Comparison of ENCODE assay signal across 11 cellular contexts in the genomic region with DNA sequence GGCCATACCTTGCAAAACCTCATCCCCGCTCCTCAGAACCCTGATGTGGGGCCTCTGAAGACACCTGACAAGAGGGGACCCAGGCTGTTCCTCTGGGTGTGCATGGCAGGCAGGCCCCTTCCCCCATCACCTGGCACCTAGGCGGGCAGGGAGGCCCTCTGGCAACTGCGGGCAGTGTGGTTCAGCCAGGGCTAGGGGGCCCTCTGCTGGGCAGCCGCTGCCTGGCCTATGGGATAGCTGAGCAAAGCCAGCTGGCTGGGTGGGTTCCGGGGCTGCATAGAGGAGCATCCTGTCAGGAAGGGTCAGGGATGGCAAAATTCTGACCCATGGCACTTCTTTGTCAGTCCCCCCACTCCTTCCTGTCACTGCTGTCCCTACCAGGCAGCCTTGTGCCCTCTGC.
DNase-seq lines count a peak whose midpoint lies in the region; ATAC-seq, FAIRE-seq and TF ChIP-seq lines count a peak whose summit lies in the region.
"Had no signal": no experiment of that assay in that cellular context is flagged by ENCODE, and none has a peak within 500 bp of the region (broad histone marks: within the 10 kb centered on the region; RNA-seq: fewer than 3 reads in every experiment).

No MANE protein-coding gene starts in this region.

- H3K9ac ChIP-seq in H1 (replicated peaks in 1 of 4; ENCODE audit: extremely low read depth in 1 of 4, low read depth in 3 of 4, low read length in 3 of 4): no peak overlapping the region

- H3K9me3 ChIP-seq in H1 (ENCODE audit: insufficient read depth in 2 of 2, low read depth in 1 of 2, low read length in 1 of 2): no peaks in the 10 kb centered on the region

- H3K36me3 Mint-ChIP-seq in activated CD4-positive, alpha-beta memory T cell treated with anti-CD3 and anti-CD28 coated beads for 36 hours: no peaks in the 10 kb centered on the region
- H3K36me3 Mint-ChIP-seq in activated CD4-positive, alpha-beta memory T cell treated with anti-CD3 and anti-CD28 coated beads, Interleukin-2, amount 10 ng/mL, durations not matched to agents 7 days and 5 days (ENCODE audit: low read depth): no peaks in the 10 kb centered on the region

- no peak overlapping the region for H4K5ac ChIP-seq in H1 (ENCODE audit: insufficient read length, low read depth, low read length)

- no peaks in the 10 kb centered on the region for H3K79me1 ChIP-seq in H1 (ENCODE audit: low read depth, low read length)

- no peaks in the 10 kb centered on the region for H3K79me2 ChIP-seq in H1 (ENCODE audit: control insufficient read depth in 1 of 2, insufficient read depth in 2 of 2, low read length in 2 of 2)

- H3K14ac ChIP-seq in H1 (ENCODE audit: insufficient read length): no peak overlapping the region

- H2AK5ac ChIP-seq in H1 (ENCODE audit: low read depth, low read length): no peak overlapping the region

- no peaks in the 10 kb centered on the region; a peak in 1 of 7 replicates for H3K27me3 ChIP-seq in H1 (replicated peaks in 1 of 4; ENCODE audit: control insufficient read depth in 3 of 4, extremely low read depth in 1 of 4, insufficient read depth in 3 of 4, low read length in 3 of 4)

- no peak overlapping the region for H3K56ac ChIP-seq in H1 (replicated peaks; ENCODE audit: insufficient read length, low read depth, low read length)

- no peak overlapping the region for H3K27ac ChIP-seq in H1 (ENCODE audit: low read depth, low read length)

- H2BK5ac ChIP-seq in H1 (ENCODE audit: low read depth, low read length): no peak overlapping the region

- no peak overlapping the region for H2BK20ac ChIP-seq in H1 (ENCODE audit: low read length)

- no peak overlapping the region for H3K18ac ChIP-seq in H1 (ENCODE audit: extremely low read depth, low read length)

- no peaks in the 10 kb centered on the region for H3K27me3 Mint-ChIP-seq in activated CD4-positive, alpha-beta memory T cell treated with anti-CD3 and anti-CD28 coated beads for 36 hours
- H3K27me3 Mint-ChIP-seq in activated CD4-positive, alpha-beta memory T cell treated with anti-CD3 and anti-CD28 coated beads, Interleukin-2, amount 10 ng/mL, durations not matched to agents 7 days and 5 days: no peaks in the 10 kb centered on the region

- H3K23ac ChIP-seq in H1 (ENCODE audit: insufficient read length): no peak overlapping the region

- H4K91ac ChIP-seq in H1 (replicated peaks; ENCODE audit: insufficient read length, low read length): no peak overlapping the region

- no peaks in the 10 kb centered on the region for H4K20me1 ChIP-seq in H1 (replicated peaks in 1 of 2; ENCODE audit: control insufficient read depth in 1 of 2, insufficient read depth in 2 of 2, low read length in 2 of 2)

- no peaks in the 10 kb centered on the region for H3K9me3 Mint-ChIP-seq in activated CD4-positive, alpha-beta memory T cell treated with anti-CD3 and anti-CD28 coated beads for 36 hours
- no peaks in the 10 kb centered on the region for H3K9me3 Mint-ChIP-seq in activated CD4-positive, alpha-beta memory T cell treated with anti-CD3 and anti-CD28 coated beads, Interleukin-2, amount 10 ng/mL, durations not matched to agents 7 days and 5 days
- H3K9me3 Mint-ChIP-seq: CD4-positive, alpha-beta T cell had no signal

- peak; percentile 9 for DNase-seq in activated CD4-positive, alpha-beta memory T cell treated with anti-CD3 and anti-CD28 coated beads for 36 hours
- no peak for DNase-seq in activated CD4-positive, alpha-beta memory T cell treated with anti-CD3 and anti-CD28 coated beads, Interleukin-2, amount 10 ng/mL, durations not matched to agents 7 days and 5 days
- peak; percentile 12 for DNase-seq in NB4 (ENCODE audit: low read depth)
- peak in 1 of 2 experiments; percentile 87 for DNase-seq in H1 (ENCODE audit: low read depth in 1 of 2, low spot score in 2 of 2)
- no peak for DNase-seq in retinal pigment epithelial cell (ENCODE audit: low read depth)
- no peak for DNase-seq in NCI-H1417 treated with DMSO at 0.1 percent for 48 hours (lab: John Stamatoyannopoulos, UW)
- DNase-seq: CD4-positive, alpha-beta T cell; NCI-H1417; T-helper 17 cell had no signal

- H2BK15ac ChIP-seq in H1 (ENCODE audit: low read length): no peak overlapping the region

- CTCF ChIA-PET in activated CD4-positive, alpha-beta memory T cell treated with anti-CD3 and anti-CD28 coated beads for 36 hours (lab: Charles Lee): interaction anchor here (0.9 to 1.4 kb wide), 2 partner anchors 153 to 229 kb away, joined by 3 to 4 read pairs; no protein-coding TSS in a partner anchor
- CTCF ChIA-PET in activated CD4-positive, alpha-beta memory T cell treated with anti-CD3 and anti-CD28 coated beads, Interleukin-2, amount 10 ng/mL, durations not matched to agents 7 days and 5 days (lab: Charles Lee): no interaction called here
- CTCF ChIA-PET in H1 (lab: Charles Lee; ENCODE audit: partially characterized antibody): interaction anchor here (0.7 to 7.8 kb wide), 50 partner anchors 11 to 840 kb away, joined by 3 to 74 read pairs (median 4); a partner anchor contains a TSS

- no peak overlapping the region for H3K4me2 ChIP-seq in H1 (ENCODE audit: insufficient read depth in 1 of 2, low read depth in 2 of 2, low read length in 2 of 2)

- no peak overlapping the region for H2BK120ac ChIP-seq in H1 (replicated peaks; ENCODE audit: low read depth, low read length)

- 65% methylated on average over 5 of the region's 5 CpGs; no CpG with 5 or more reads in 1 of the 2 experiments for WGBS in H1 (ENCODE audit: extremely low coverage in 1 of 2, insufficient coverage in 1 of 2, insufficient read length in 1 of 2, insufficient replicate concordance in 2 of 2, low coverage in 1 of 2, low lambda C conversion rate in 2 of 2, missing lambda C conversion rate in 1 of 2), 2 experiments

- POLR2A ChIA-PET in activated CD4-positive, alpha-beta memory T cell treated with anti-CD3 and anti-CD28 coated beads for 36 hours (lab: Charles Lee): no interaction called here
- POLR2A ChIA-PET in activated CD4-positive, alpha-beta memory T cell treated with anti-CD3 and anti-CD28 coated beads, Interleukin-2, amount 10 ng/mL, durations not matched to agents 7 days and 5 days (lab: Charles Lee): no interaction called here
- POLR2A ChIA-PET in H1 (lab: Charles Lee; ENCODE audit: partially characterized antibody): no interaction called here

- H3K23me2 ChIP-seq in H1 (ENCODE audit: low read depth, low read length): no peaks in the 10 kb centered on the region

- no peak for TF ChIP-seq POLR2A in NB4 (IDR thresholded peaks at IDR 0.05; ENCODE audit: extremely low read depth, insufficient read length)
- no peak for TF ChIP-seq POLR2A in H1 (IDR thresholded peaks at IDR 0.05; ENCODE audit: control extremely low read depth in 1 of 2, low read depth in 2 of 2, low read length in 2 of 2)

- H4K8ac ChIP-seq in H1 (ENCODE audit: extremely low read depth, insufficient read depth, low read length): no peak overlapping the region

- ATAC-seq in GM18861 (IDR thresholded peaks at IDR 0.05; ENCODE audit: unreplicated experiment) (no peak), HG02642 (IDR thresholded peaks at IDR 0.05; ENCODE audit: poor library complexity, unreplicated experiment) (no peak)
- ATAC-seq: T-helper 17 cell had no signal

- TF ChIP-seq CTCF in NB4 (IDR thresholded peaks at IDR 0.05; ENCODE audit: low read depth, low read length) (peak; percentile 46), H1 (IDR thresholded peaks at IDR 0.05; ENCODE audit: control extremely low read depth in 1 of 3, insufficient read depth in 1 of 3, low read depth in 1 of 3, low read length in 3 of 3) (peak; percentile 87 to 91 (median 88)), retinal pigment epithelial cell (conservative IDR thresholded peaks at IDR 0.05; ENCODE audit: low read depth, low read length) (peak; percentile 85)

- no peaks in the 10 kb centered on the region for H3K4me1 Mint-ChIP-seq in activated CD4-positive, alpha-beta memory T cell treated with anti-CD3 and anti-CD28 coated beads for 36 hours (ENCODE audit: low read depth)
- H3K4me1 Mint-ChIP-seq in activated CD4-positive, alpha-beta memory T cell treated with anti-CD3 and anti-CD28 coated beads, Interleukin-2, amount 10 ng/mL, durations not matched to agents 7 days and 5 days: no peaks in the 10 kb centered on the region

- no peak overlapping the region for H2AFZ ChIP-seq in H1 (ENCODE audit: low read length)

- TF ChIP-seq EP300 in H1 (IDR thresholded peaks at IDR 0.05; ENCODE audit: borderline replicate concordance in 1 of 2, low read depth in 2 of 2, low read length in 2 of 2): no peak

- no peaks in the 10 kb centered on the region for H3K36me3 ChIP-seq in H1 (ENCODE audit: control insufficient read depth in 2 of 4, insufficient read depth in 4 of 4, low read length in 3 of 4)

- H3K4ac ChIP-seq in H1 (replicated peaks; ENCODE audit: insufficient read length, low read depth, low read length): no peak overlapping the region

- intact Hi-C loops in activated CD4-positive, alpha-beta memory T cell treated with anti-CD3 and anti-CD28 coated beads for 36 hours (cut with micrococcal nuclease): loop anchor here (2.0 to 10.0 kb wide), 2 partner anchors 229 to 477 kb away; no protein-coding TSS in a partner anchor

- 0 out of 2 replicates have a peak overlapping the region, but pooled peaks have one; percentile 7 for H2BK12ac ChIP-seq in H1 (ENCODE audit: low read depth, low read length)

- peak; percentile 86 to 93 for TF ChIP-seq RAD21 in H1 (IDR thresholded peaks at IDR 0.05 in 1 of 2, conservative IDR thresholded peaks at IDR 0.05 in 1 of 2; ENCODE audit: low read depth in 2 of 2, low read length in 2 of 2)

- H3K4me3 ChIP-seq in NB4 (ENCODE audit: low read depth, low read length) (no peak overlapping the region), H1 (ENCODE audit: extremely low read depth in 1 of 4, insufficient read depth in 2 of 4, low read depth in 3 of 4, low read length in 4 of 4) (no peak overlapping the region), retinal pigment epithelial cell (ENCODE audit: low read length) (no peak overlapping the region)

- H3K27ac Mint-ChIP-seq in activated CD4-positive, alpha-beta memory T cell treated with anti-CD3 and anti-CD28 coated beads for 36 hours: no peak overlapping the region
- no peak overlapping the region for H3K27ac Mint-ChIP-seq in activated CD4-positive, alpha-beta memory T cell treated with anti-CD3 and anti-CD28 coated beads, Interleukin-2, amount 10 ng/mL, durations not matched to agents 7 days and 5 days
- H3K27ac Mint-ChIP-seq: CD4-positive, alpha-beta T cell; T-helper 17 cell had no signal

- peaks cover 0 to 3% (median under 1%) of the 10 kb centered on the region in 4 experiments; a peak in 1 of 7 replicates for H3K4me1 ChIP-seq in H1 (replicated peaks in 1 of 4; ENCODE audit: control insufficient read depth in 3 of 4, insufficient read depth in 4 of 4, low read length in 3 of 4)

- no peak overlapping the region for H3K4me3 Mint-ChIP-seq in activated CD4-positive, alpha-beta memory T cell treated with anti-CD3 and anti-CD28 coated beads for 36 hours
- no peak overlapping the region for H3K4me3 Mint-ChIP-seq in activated CD4-positive, alpha-beta memory T cell treated with anti-CD3 and anti-CD28 coated beads, Interleukin-2, amount 10 ng/mL, durations not matched to agents 7 days and 5 days
- H3K4me3 Mint-ChIP-seq: CD4-positive, alpha-beta T cell; T-helper 17 cell had no signal

- no peak for FAIRE-seq in H1 (lab: Jason Lieb, UNC)

TF ChIP-seq in H1, 55 proteins besides CTCF, POLR2A, EP300 and RAD21 (continues in another document):
- no peak for TF ChIP-seq KDM5A (IDR thresholded peaks at IDR 0.05; ENCODE audit: low read length)
- TF ChIP-seq CHD1 (IDR thresholded peaks at IDR 0.05; ENCODE audit: low read depth, low read length): no peak

Comparison
In these comparisons a context has a peak if more than half of its experiments do, and no peak if none do; other contexts are left out.
1. DNase-seq: peak in activated CD4-positive, alpha-beta memory T cell treated with anti-CD3 and anti-CD28 coated beads for 36 hours (single experiment) and NB4 (single experiment); none in activated CD4-positive, alpha-beta memory T cell treated with anti-CD3 and anti-CD28 coated beads, Interleukin-2, amount 10 ng/mL, durations not matched to agents 7 days and 5 days (single experiment), retinal pigment epithelial cell (single experiment) and NCI-H1417 treated with DMSO at 0.1 percent for 48 hours (single experiment).
2. Peak in every context shown above with its lines, with median percentiles within 50 percentile points of each other: CTCF ChIP-seq.